ENCODE assay signal across 1 cellular context in the genomic region with DNA sequence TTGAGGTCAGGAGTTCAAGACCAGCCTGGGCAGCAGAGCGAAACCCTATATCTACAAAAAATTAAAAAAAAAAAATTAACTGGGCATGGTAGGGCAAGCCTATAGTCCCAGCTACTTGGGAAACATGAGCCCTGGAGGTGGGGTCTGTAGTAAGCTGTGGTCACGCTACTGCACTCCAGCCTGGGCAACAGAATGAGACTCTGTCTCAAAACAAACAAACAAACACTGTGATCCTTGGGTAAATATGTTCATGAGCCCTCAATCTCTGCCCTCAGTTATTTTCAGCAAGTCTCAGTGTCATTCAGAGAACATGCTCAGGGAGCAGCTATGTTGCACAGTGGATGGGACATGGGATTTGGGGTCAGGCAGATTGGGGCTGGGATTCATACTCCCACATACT.
TF ChIP-seq lines count a peak whose summit lies in the region.

No MANE protein-coding gene starts in this region.

TF ChIP-seq in HepG2, 621 proteins besides CTCF, POLR2A, EP300 and RAD21 (continued from another document):
- TF ChIP-seq ARID5B (CRISPR knock-in tag; IDR thresholded peaks at IDR 0.05) = 0 out of 2 replicates have a peak, but pooled peaks have one; percentile 30
